In genomic region chr6:50655848-50656453, GRCh38 we compare ENCODE assay signal across 8 cellular contexts. TPM values are rescaled to one million over a fixed set of nuclear protein-coding genes. Genes with fewer than 3 reads are reported as not detected.
DNase-seq lines count a peak whose midpoint lies in the region; ATAC-seq and TF ChIP-seq lines count a peak whose summit lies in the region.

No MANE protein-coding gene starts in this region.

- no peak overlapping the region for H3K4me2 ChIP-seq in smooth muscle cell

- peaks cover 3% of the 10 kb centered on the region; the same call in 1 of the 2 replicates for H3K4me1 ChIP-seq in BE2C
- no peaks in the 10 kb centered on the region for H3K4me1 ChIP-seq in smooth muscle cell (ENCODE audit: low read depth)

- DNase-seq in BE2C (peak; percentile 24), M059J (ENCODE audit: low read depth) (peak; percentile 33), dorsolateral prefrontal cortex (peak in 1 of 10 donors; percentile 11), smooth muscle cell (lab: John Stamatoyannopoulos, UW; ENCODE audit: unreplicated experiment) (no peak), substantia nigra (lab: John Stamatoyannopoulos, UW) (no peak), dedifferentiated amniotic fluid mesenchymal stem cell (ENCODE audit: extremely low spot score) (no peak)
- no peak for DNase-seq in stimulated activated CD4-positive, alpha-beta T cell treated with anti-CD3 and anti-CD28 coated beads, Interleukin-1b, Interleukin-23, amount 100 ng/mL, for 48 hours

- no peaks in the 10 kb centered on the region for H3K79me2 ChIP-seq in smooth muscle cell (ENCODE audit: low read depth)

- no peaks in the 10 kb centered on the region for H4K20me1 ChIP-seq in smooth muscle cell (ENCODE audit: low read depth)

- no peak overlapping the region for H2AFZ ChIP-seq in smooth muscle cell (ENCODE audit: low read depth)

- TF ChIP-seq CTCF in BE2C (IDR thresholded peaks at IDR 0.05; ENCODE audit: low read depth, low read length) (peak; percentile 77), dorsolateral prefrontal cortex (IDR thresholded peaks at IDR 0.05 in 54 of 56, conservative IDR thresholded peaks at IDR 0.05 in 2 of 56; ENCODE audit: low read depth in 1 of 56, partially characterized antibody in 56 of 56) (peak; percentile 41 to 80 (median 64)), smooth muscle cell (IDR thresholded peaks at IDR 0.05; ENCODE audit: borderline replicate concordance, insufficient read depth, poor library complexity, severe bottlenecking) (peak; percentile 70)

- H3K27ac ChIP-seq in dorsolateral prefrontal cortex (no peak overlapping the region), smooth muscle cell (ENCODE audit: low read depth) (no peak overlapping the region), substantia nigra (ENCODE audit: low read depth, low read length, poor library complexity, severe bottlenecking) (no peak overlapping the region)

- H3F3A ChIP-seq in smooth muscle cell (ENCODE audit: low read depth), result no peaks in the 10 kb centered on the region

- H3K9me3 ChIP-seq in BE2C (no peaks in the 10 kb centered on the region), smooth muscle cell (replicated peaks; ENCODE audit: low read depth) (no peaks in the 10 kb centered on the region)

- H3K27me3 ChIP-seq in BE2C (no peaks in the 10 kb centered on the region), dorsolateral prefrontal cortex (peaks cover 0 to 29% (median 0%) of the 10 kb centered on the region in 45 donors), smooth muscle cell (ENCODE audit: low read depth) (no peaks in the 10 kb centered on the region)

- H3K4me3 ChIP-seq in BE2C (ENCODE audit: low read depth, low read length) (no peak overlapping the region), dorsolateral prefrontal cortex (no peak overlapping the region), smooth muscle cell (no peak overlapping the region)

- intact Hi-C loops in dorsolateral prefrontal cortex (cut with DNase I), result no loop called here

- no peaks in the 10 kb centered on the region for H3K36me3 ChIP-seq in BE2C
- no peaks in the 10 kb centered on the region for H3K36me3 ChIP-seq in smooth muscle cell (ENCODE audit: low read depth)

- peak; percentile 67 for ATAC-seq in GM19043 (IDR thresholded peaks at IDR 0.05; ENCODE audit: low read depth, unreplicated experiment)

- no peak overlapping the region for H3K9ac ChIP-seq in smooth muscle cell (ENCODE audit: low read depth)

- 49% methylated on average over 4 of the region's 4 CpGs for WGBS in smooth muscle cell (ENCODE audit: low lambda C conversion rate)

RNA-seq across cellular contexts. Expression of gene TFAP2D, which starts 57.4 kb away (rescaled TPM):
- polyA plus RNA-seq in BE2C (2012; ENCODE audit: insufficient read depth, insufficient read length, low read depth), result 0.34 TPM
- not detected in 2 replicates for total RNA-seq in M059J (2014; rRNA removed; shearing (Covaris generic))
- 1 to 10 TPM in 19 of 120 experiments, under 1 TPM in 44, not detected in 57; 0.27 to 2.5 (median 0.72) TPM for total RNA-seq in dorsolateral prefrontal cortex
- not detected in 2 replicates for total RNA-seq in smooth muscle cell
- not detected in 2 replicates for polyA plus RNA-seq in smooth muscle cell

Comparison
In these comparisons a context has a peak if more than half of its experiments do, and no peak if none do; other contexts are left out.
1. DNase-seq: peak in BE2C (single experiment) and M059J (single experiment); none in smooth muscle cell (single experiment), stimulated activated CD4-positive, alpha-beta T cell treated with anti-CD3 and anti-CD28 coated beads, Interleukin-1b, Interleukin-23, amount 100 ng/mL, for 48 hours (single experiment), substantia nigra (0 of 49) and dedifferentiated amniotic fluid mesenchymal stem cell (single experiment).
2. Peak in every context shown above with its lines, with median percentiles within 50 percentile points of each other: CTCF ChIP-seq.